20 cellular contexts compared by ENCODE assay signal in genomic region chr2:231472816-231473215, GRCh38. TPM values are rescaled to one million over a fixed set of nuclear protein-coding genes. Genes with fewer than 3 reads are reported as not detected.
DNase-seq lines count a peak whose midpoint lies in the region; ATAC-seq and TF ChIP-seq lines count a peak whose summit lies in the region.
"Had no signal": no experiment of that assay in that cellular context is flagged by ENCODE, and none has a peak within 500 bp of the region (broad histone marks: within the 10 kb centered on the region; RNA-seq: fewer than 3 reads in every experiment).

No MANE protein-coding gene starts in this region.

- CTCF ChIA-PET in activated naive CD4-positive, alpha-beta T cell treated with anti-CD3 and anti-CD28 coated beads, Interleukin-2, amount 10 ng/mL, durations not matched to agents 7 days and 5 days (lab: Charles Lee), result interaction anchor here (0.9 kb wide), 1 partner anchor 10 kb away, joined by 4 read pairs; no protein-coding TSS in a partner anchor

- no peak overlapping the region for H3K4me3 Mint-ChIP-seq in activated naive CD4-positive, alpha-beta T cell treated with anti-CD3 and anti-CD28 coated beads, Interleukin-2, amount 10 ng/mL, durations not matched to agents 7 days and 5 days
- peak overlapping the region; percentile 14 for H3K4me3 Mint-ChIP-seq in activated naive CD8-positive, alpha-beta T cell treated with anti-CD3 and anti-CD28 coated beads, Interleukin-2, amount 10 ng/mL, durations not matched to agents 7 days and 5 days
- H3K4me3 Mint-ChIP-seq: CD8-positive, alpha-beta T cell; HFFc6 had no signal

- H3K27me3 ChIP-seq in Karpas-422 (ENCODE audit: low read length) (no peaks in the 10 kb centered on the region), psoas muscle (ENCODE audit: insufficient read depth in 3 of 3, low read length in 2 of 3) (no peaks in the 10 kb centered on the region)
- H3K27me3 ChIP-seq: BLaER1 had no signal

- no peak for DNase-seq in activated naive CD4-positive, alpha-beta T cell treated with anti-CD3 and anti-CD28 coated beads, Interleukin-2, amount 10 ng/mL, durations not matched to agents 7 days and 5 days
- no peak for DNase-seq in activated naive CD4-positive, alpha-beta T cell treated with anti-CD3 and anti-CD28 coated beads, Interleukin-2, amount 50 U/mL, for 16 hours
- no peak for DNase-seq in Karpas-422
- no peak for DNase-seq in activated naive CD8-positive, alpha-beta T cell treated with anti-CD3 and anti-CD28 coated beads, Interleukin-2, amount 10 ng/mL, durations not matched to agents 7 days and 5 days
- DNase-seq in psoas muscle, result no peak
- no peak for DNase-seq in DMS79 treated with DMSO at 0.1 percent for 48 hours (lab: John Stamatoyannopoulos, UW)
- no peak for DNase-seq in stimulated activated naive CD4-positive, alpha-beta T cell (lab: John Stamatoyannopoulos, UW)
- DNase-seq: 8988T; Calu3; CD8-positive, alpha-beta T cell; DND-41; GM23248; HCEC 1CT; HFFc6 had no signal

- intact Hi-C loops in psoas muscle (cut with DNase I), result no loop called here

- H2AFZ ChIP-seq in Karpas-422 (ENCODE audit: low read length), result peak overlapping the region; percentile 23; the same call in 1 of the 2 replicates
- H2AFZ ChIP-seq: GM23248 had no signal

- 81 to 91% (median 88%) methylated on average over 3 of the region's 3 CpGs for WGBS in psoas muscle, 3 donors

- H3K79me2 ChIP-seq in Karpas-422 (ENCODE audit: low read length), result no peaks in the 10 kb centered on the region

- H3K27ac Mint-ChIP-seq in activated naive CD4-positive, alpha-beta T cell treated with anti-CD3 and anti-CD28 coated beads, Interleukin-2, amount 10 ng/mL, durations not matched to agents 7 days and 5 days, result peak overlapping the region; percentile 71
- peak overlapping the region; percentile 25 for H3K27ac Mint-ChIP-seq in activated naive CD8-positive, alpha-beta T cell treated with anti-CD3 and anti-CD28 coated beads, Interleukin-2, amount 10 ng/mL, durations not matched to agents 7 days and 5 days
- H3K27ac Mint-ChIP-seq: CD8-positive, alpha-beta T cell; HFFc6 had no signal

- H3K4me1 ChIP-seq in Karpas-422 (ENCODE audit: low read length), result no peaks in the 10 kb centered on the region; the same call in 1 of the 2 replicates
- no peaks in the 10 kb centered on the region for H3K4me1 ChIP-seq in psoas muscle

- no peak for ATAC-seq in activated naive CD8-positive, alpha-beta T cell treated with anti-CD3 and anti-CD28 coated beads, Interleukin-2, amount 10 ng/mL, durations not matched to agents 7 days and 5 days (ENCODE audit: low read depth)
- ATAC-seq in psoas muscle, result no peak
- ATAC-seq: CD8-positive, alpha-beta T cell had no signal

- no peaks in the 10 kb centered on the region for H3K9me3 Mint-ChIP-seq in activated naive CD4-positive, alpha-beta T cell treated with anti-CD3 and anti-CD28 coated beads, Interleukin-2, amount 10 ng/mL, durations not matched to agents 7 days and 5 days
- no peaks in the 10 kb centered on the region for H3K9me3 Mint-ChIP-seq in activated naive CD8-positive, alpha-beta T cell treated with anti-CD3 and anti-CD28 coated beads, Interleukin-2, amount 10 ng/mL, durations not matched to agents 7 days and 5 days
- H3K9me3 Mint-ChIP-seq: CD8-positive, alpha-beta T cell; HFFc6 had no signal

- H3K4me1 Mint-ChIP-seq in activated naive CD4-positive, alpha-beta T cell treated with anti-CD3 and anti-CD28 coated beads, Interleukin-2, amount 10 ng/mL, durations not matched to agents 7 days and 5 days, result peaks cover 12% of the 10 kb centered on the region
- H3K4me1 Mint-ChIP-seq in activated naive CD8-positive, alpha-beta T cell treated with anti-CD3 and anti-CD28 coated beads, Interleukin-2, amount 10 ng/mL, durations not matched to agents 7 days and 5 days, result peaks cover 13% of the 10 kb centered on the region

- H3K27ac ChIP-seq in Karpas-422 (ENCODE audit: low read length) (no peak overlapping the region), psoas muscle (no peak overlapping the region)
- H3K27ac ChIP-seq: BLaER1, GM23248, HL-60 had no signal

- peak overlapping the region; percentile 44 for H3K4me2 ChIP-seq in Karpas-422 (ENCODE audit: low read depth, low read length, poor library complexity, severe bottlenecking)
- H3K4me2 ChIP-seq: BLaER1 had no signal

- no peaks in the 10 kb centered on the region for H4K20me1 ChIP-seq in Karpas-422 (ENCODE audit: insufficient read depth, low read depth, low read length)
- H4K20me1 ChIP-seq: BLaER1 had no signal

- TF ChIP-seq CTCF in psoas muscle (IDR thresholded peaks at IDR 0.05), result no peak

- H3K9ac ChIP-seq in Karpas-422 (ENCODE audit: low read length), result peak overlapping the region; percentile 52
- H3K9ac ChIP-seq: BLaER1, GM23248 had no signal

- no peaks in the 10 kb centered on the region for H3K36me3 Mint-ChIP-seq in activated naive CD4-positive, alpha-beta T cell treated with anti-CD3 and anti-CD28 coated beads, Interleukin-2, amount 10 ng/mL, durations not matched to agents 7 days and 5 days
- H3K36me3 Mint-ChIP-seq in activated naive CD8-positive, alpha-beta T cell treated with anti-CD3 and anti-CD28 coated beads, Interleukin-2, amount 10 ng/mL, durations not matched to agents 7 days and 5 days, result no peaks in the 10 kb centered on the region
- H3K36me3 Mint-ChIP-seq: CD8-positive, alpha-beta T cell had no signal

- H3K4me3 ChIP-seq in Karpas-422 (ENCODE audit: low read length) (peak overlapping the region; percentile 50), psoas muscle (no peak overlapping the region)
- H3K4me3 ChIP-seq: BLaER1, GM23248 had no signal

- peaks cover 22% of the 10 kb centered on the region for H3K27me3 Mint-ChIP-seq in activated naive CD4-positive, alpha-beta T cell treated with anti-CD3 and anti-CD28 coated beads, Interleukin-2, amount 10 ng/mL, durations not matched to agents 7 days and 5 days
- H3K27me3 Mint-ChIP-seq in activated naive CD8-positive, alpha-beta T cell treated with anti-CD3 and anti-CD28 coated beads, Interleukin-2, amount 10 ng/mL, durations not matched to agents 7 days and 5 days, result peaks cover 2% of the 10 kb centered on the region

- H3K36me3 ChIP-seq in Karpas-422 (ENCODE audit: insufficient read depth, low read length) (no peaks in the 10 kb centered on the region), psoas muscle (ENCODE audit: insufficient read depth in 1 of 2, low read depth in 1 of 2) (no peaks in the 10 kb centered on the region)
- H3K36me3 ChIP-seq: BLaER1 had no signal

- H3K9me3 ChIP-seq in Karpas-422 (ENCODE audit: low read length) (no peaks in the 10 kb centered on the region), psoas muscle (no peaks in the 10 kb centered on the region)
- H3K9me3 ChIP-seq: BLaER1 had no signal

- no peaks in the 10 kb centered on the region for H3K9me2 ChIP-seq in Karpas-422 (replicated peaks; ENCODE audit: insufficient read depth, low read length)

- POLR2A ChIA-PET in activated naive CD8-positive, alpha-beta T cell treated with anti-CD3 and anti-CD28 coated beads, Interleukin-2, amount 10 ng/mL, durations not matched to agents 7 days and 5 days (lab: Charles Lee), result interaction anchor here (0.7 to 1.1 kb wide), 2 partner anchors 9 to 21 kb away, joined by 3 to 4 read pairs; partner anchors contain the start of gene NCL

RNA-seq across cellular contexts. Expression of gene NCL, which starts 8.5 kb away (rescaled TPM):
- total RNA-seq in Karpas-422 (2014; rRNA removed; shearing (Covaris generic); ENCODE audit: low replicate concordance), result 200 and 291 TPM in 2 replicates
- total RNA-seq in activated naive CD8-positive, alpha-beta T cell treated with anti-CD3 and anti-CD28 coated beads, Interleukin-2, amount 10 ng/mL, durations not matched to agents 7 days and 5 days, result 100 to 1,000 TPM; 461 to 462 TPM
- 100 to 1,000 TPM; 331 to 632 (median 572) TPM for total RNA-seq in psoas muscle
- polyA plus RNA-seq in psoas muscle, result 100 to 1,000 TPM; 221 to 382 (median 359) TPM

RNA-seq across cellular contexts. Expression of gene NMUR1, which starts 57.4 kb away (rescaled TPM):
- not detected in 2 replicates for total RNA-seq in Karpas-422 (2014; rRNA removed; shearing (Covaris generic); ENCODE audit: low replicate concordance)
- total RNA-seq in activated naive CD8-positive, alpha-beta T cell treated with anti-CD3 and anti-CD28 coated beads, Interleukin-2, amount 10 ng/mL, durations not matched to agents 7 days and 5 days, result under 1 TPM; 0.89 to 0.94 TPM
- under 1 TPM in 3 of 4 donors, not detected in 1; 0.06 to 0.10 (median 0.09) TPM for total RNA-seq in psoas muscle
- polyA plus RNA-seq in psoas muscle, result under 1 TPM; 0.03 to 0.06 (median 0.04) TPM
- total RNA-seq: A673, Calu3, GM23248, H4, HFFc6, HT1080 had no signal
- polyA plus RNA-seq: AG04450, GM23248 had no signal
